In the genomic region with DNA sequence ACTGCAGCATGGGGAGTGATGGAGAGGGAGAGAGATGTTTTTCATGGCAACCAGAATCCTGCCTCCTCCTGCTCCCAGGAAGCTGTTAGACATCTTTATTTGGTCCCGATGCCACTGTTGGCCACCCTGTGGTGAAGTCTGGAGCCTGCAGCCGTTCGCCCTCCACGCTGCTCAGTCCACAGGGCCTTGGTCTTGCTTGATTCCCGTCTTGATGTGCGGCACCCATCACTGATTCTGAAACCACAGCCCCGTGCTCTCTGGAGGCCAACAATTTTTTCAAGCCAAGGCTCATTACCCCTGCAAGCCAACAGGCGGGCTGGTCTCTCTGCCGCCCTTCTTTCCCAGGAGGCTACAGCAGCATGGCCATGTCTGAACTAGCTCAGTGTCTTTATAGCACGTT, we compare ENCODE assay signal across 8 cellular contexts. TPM values are rescaled to one million over a fixed set of nuclear protein-coding genes. Genes with fewer than 3 reads are reported as not detected.
DNase-seq lines count a peak whose midpoint lies in the region; ATAC-seq, FAIRE-seq and TF ChIP-seq lines count a peak whose summit lies in the region.
"Had no signal": no experiment of that assay in that cellular context is flagged by ENCODE, and none has a peak within 500 bp of the region (broad histone marks: within the 10 kb centered on the region; RNA-seq: fewer than 3 reads in every experiment).

No MANE protein-coding gene starts in this region.

- no peak for FAIRE-seq in bronchial epithelial cell (lab: Jason Lieb, UNC)
- FAIRE-seq: colon had no signal

- peaks cover 9% of the 10 kb centered on the region for H3K79me2 ChIP-seq in osteoblast (ENCODE audit: insufficient read depth, low read length)

- no peak for DNase-seq in bronchial epithelial cell (ENCODE audit: low read depth)
- DNase-seq in osteoblast (ENCODE audit: insufficient read length, low spot score, missing footprints): no peak
- no peak for DNase-seq in NCI-H146 treated with DMSO at 0.1 percent for 48 hours (lab: John Stamatoyannopoulos, UW; ENCODE audit: unreplicated experiment)
- no peak for DNase-seq in stimulated activated CD4-positive, alpha-beta T cell treated with anti-CD3 and anti-CD28 coated beads, Interleukin-4, amount 100 ng/mL, for 1 hour

- H4K20me1 ChIP-seq in osteoblast (ENCODE audit: insufficient read depth, low read length): no peaks in the 10 kb centered on the region

- H3K4me3 ChIP-seq in bronchial epithelial cell (ENCODE audit: low read depth, low read length) (no peak overlapping the region), osteoblast (ENCODE audit: insufficient read depth, low read length) (no peak overlapping the region)

- H2AFZ ChIP-seq in osteoblast (ENCODE audit: low read length): no peak overlapping the region

- H3K9me3 ChIP-seq in osteoblast (ENCODE audit: low read depth, low read length): no peaks in the 10 kb centered on the region

- ATAC-seq in GM18498 (IDR thresholded peaks at IDR 0.05; ENCODE audit: unreplicated experiment) (peak; percentile 50), HG03354 (IDR thresholded peaks at IDR 0.05; ENCODE audit: poor library complexity, severe bottlenecking, unreplicated experiment) (peak; percentile 69), GM21717 (IDR thresholded peaks at IDR 0.05; ENCODE audit: unreplicated experiment) (no peak)

- no peak overlapping the region for H3K27ac ChIP-seq in osteoblast (ENCODE audit: low read depth, low read length)

- H3K27me3 ChIP-seq in bronchial epithelial cell (ENCODE audit: control insufficient read depth, insufficient read depth, low read length) (no peaks in the 10 kb centered on the region), osteoblast (ENCODE audit: insufficient read depth, low read length) (no peaks in the 10 kb centered on the region)

- peaks cover 4% of the 10 kb centered on the region for H3K4me1 ChIP-seq in osteoblast (ENCODE audit: insufficient read depth, low read length)

- TF ChIP-seq CTCF in bronchial epithelial cell (IDR thresholded peaks at IDR 0.05; ENCODE audit: insufficient read depth, low read length, severe bottlenecking) (peak; percentile 31), osteoblast (IDR thresholded peaks at IDR 0.05; ENCODE audit: extremely low read depth, low read depth, low read length) (peak; percentile 51)

- no peak overlapping the region for H3K4me2 ChIP-seq in osteoblast (ENCODE audit: insufficient read depth, low read length)

- H3K36me3 ChIP-seq in bronchial epithelial cell (ENCODE audit: control insufficient read depth, insufficient read depth, low read length): peaks cover 6% of the 10 kb centered on the region
- peaks cover 70% of the 10 kb centered on the region for H3K36me3 ChIP-seq in osteoblast (ENCODE audit: insufficient read depth, low read length)

RNA-seq across cellular contexts. Expression of a gene that starts 24.5 kb away (rescaled TPM):
- total RNA-seq in bronchial epithelial cell (0.26 TPM in 1 of 2 replicates, not detected in the other), osteoblast (8.0 and 12.1 TPM in 2 replicates)
